25 cellular contexts compared by ENCODE assay signal in genomic region chr10:1607466-1607865, GRCh38.
DNase-seq lines count a peak whose midpoint lies in the region; FAIRE-seq and TF ChIP-seq lines count a peak whose summit lies in the region.
"Had no signal": no experiment of that assay in that cellular context is flagged by ENCODE, and none has a peak within 500 bp of the region (broad histone marks: within the 10 kb centered on the region; RNA-seq: fewer than 3 reads in every experiment).

No MANE protein-coding gene starts in this region.

- intact Hi-C loops in kidney (cut with DNase I): no loop called here
- intact Hi-C loops in left ventricle myocardium inferior (cut with micrococcal nuclease): no loop called here

- H3K9me3 ChIP-seq in kidney (ENCODE audit: control insufficient read depth in 1 of 2, low read length in 2 of 2) (no peaks in the 10 kb centered on the region), left ventricle myocardium inferior (replicated peaks) (no peaks in the 10 kb centered on the region)
- H3K9me3 ChIP-seq: BE2C; BLaER1 treated with 17β-estradiol and CSF1 and Interleukin-3, amounts not matched to agents 10 nM and 100 nM; HAP-1 had no signal

- H3K36me3 ChIP-seq in kidney (ENCODE audit: control insufficient read depth in 1 of 2, insufficient read depth in 2 of 2, low read length in 2 of 2) (no peaks in the 10 kb centered on the region), left ventricle myocardium inferior (no peaks in the 10 kb centered on the region)
- H3K36me3 ChIP-seq: BE2C; BLaER1 treated with 17β-estradiol and CSF1 and Interleukin-3, amounts not matched to agents 10 nM and 100 nM; HAP-1 had no signal

- peaks cover 88% of the 10 kb centered on the region for H3K27me3 ChIP-seq in left ventricle myocardium inferior (ENCODE audit: low read depth)

- no peak for FAIRE-seq in kidney (lab: Jason Lieb, UNC)
- FAIRE-seq: A204.1, D721Med, GM12878, GM19239 had no signal

- TF ChIP-seq CTCF in kidney (IDR thresholded peaks at IDR 0.05; ENCODE audit: borderline replicate concordance, extremely low read depth, insufficient read depth) (no peak), osteocyte (IDR thresholded peaks at IDR 0.05) (no peak), left ventricle myocardium inferior (IDR thresholded peaks at IDR 0.05; ENCODE audit: borderline replicate concordance) (no peak)

- H3K4me3 Mint-ChIP-seq in osteocyte (ENCODE audit: unreplicated experiment): no peak overlapping the region
- H3K4me3 Mint-ChIP-seq: CD4-positive, alpha-beta T cell; HFFc6 had no signal

- peaks cover 22% of the 10 kb centered on the region for H3K4me1 Mint-ChIP-seq in osteocyte (ENCODE audit: unreplicated experiment)
- H3K4me1 Mint-ChIP-seq: CD14-positive monocyte had no signal

- no peak overlapping the region for H3K27ac Mint-ChIP-seq in osteocyte (ENCODE audit: unreplicated experiment)
- H3K27ac Mint-ChIP-seq: CD4-positive, alpha-beta T cell; CD8-positive, alpha-beta memory T cell; HFFc6 had no signal

- H3K27me3 Mint-ChIP-seq in osteocyte (ENCODE audit: unreplicated experiment): peaks cover 8% of the 10 kb centered on the region

- H3K4me1 ChIP-seq in kidney (ENCODE audit: control insufficient read depth in 1 of 2, insufficient read depth in 1 of 2, low read depth in 1 of 2, low read length in 2 of 2) (no peaks in the 10 kb centered on the region), left ventricle myocardium inferior (peaks cover 8% of the 10 kb centered on the region)
- H3K4me1 ChIP-seq: BE2C, HAP-1 had no signal

- no peak overlapping the region for H3K9ac ChIP-seq in kidney (ENCODE audit: low read length in 2 of 2)
- H3K9ac ChIP-seq: BLaER1 treated with 17β-estradiol and CSF1 and Interleukin-3, amounts not matched to agents 10 nM and 100 nM; GM23248 had no signal

- H3K4me3 ChIP-seq in kidney (ENCODE audit: low read length in 2 of 2) (no peak overlapping the region), left ventricle myocardium inferior (no peak overlapping the region)
- H3K4me3 ChIP-seq: BLaER1 treated with 17β-estradiol and CSF1 and Interleukin-3, amounts not matched to agents 10 nM and 100 nM; GM12878; GM23248; HAP-1 had no signal

- no peaks in the 10 kb centered on the region for H3K9me3 Mint-ChIP-seq in osteocyte (ENCODE audit: unreplicated experiment)
- H3K9me3 Mint-ChIP-seq: CD4-positive, alpha-beta T cell; CD8-positive, alpha-beta memory T cell had no signal

- peak; percentile 17 for DNase-seq in activated CD8-positive, alpha-beta memory T cell treated with anti-CD3 and anti-CD28 coated beads for 24 hours
- no peak for DNase-seq in activated CD8-positive, alpha-beta memory T cell treated with anti-CD3 and anti-CD28 coated beads, Interleukin-2, amount 50 U/mL, for 4 hours
- peak; percentile 45 for DNase-seq in kidney
- DNase-seq in mesenteric fat pad (ENCODE audit: low spot score): peak; percentile 88
- peak; percentile 74 for DNase-seq in osteocyte (ENCODE audit: extremely low spot score, unreplicated experiment)
- DNase-seq in NOMO-1 treated with DMSO at 0.1 percent for 48 hours (lab: John Stamatoyannopoulos, UW; ENCODE audit: unreplicated experiment): no peak
- DNase-seq in left ventricle myocardium inferior: no peak
- DNase-seq in MV-4-11 (lab: John Stamatoyannopoulos, UW): no peak
- DNase-seq: BE2C; CD4-positive, alpha-beta T cell; CD8-positive, alpha-beta memory T cell; DMS 273 treated with DMSO at 0.1 percent for 48 hours; DMS79; EL; GDM1; GM23248; HFFc6 had no signal

- no peak overlapping the region for H3K27ac ChIP-seq in kidney (ENCODE audit: low read depth in 2 of 2, low read length in 2 of 2)
- H3K27ac ChIP-seq in left ventricle myocardium inferior (replicated peaks): no peak overlapping the region
- H3K27ac ChIP-seq: 22Rv1; BLaER1 treated with 17β-estradiol and CSF1 and Interleukin-3, amounts not matched to agents 10 nM and 100 nM; GM23248 had no signal

- H3K36me3 Mint-ChIP-seq in osteocyte (ENCODE audit: unreplicated experiment): no peaks in the 10 kb centered on the region
- H3K36me3 Mint-ChIP-seq: CD14-positive monocyte; CD8-positive, alpha-beta memory T cell had no signal

Comparison
In these comparisons a context has a peak if more than half of its experiments do, and no peak if none do; other contexts are left out.
1. DNase-seq: peak in activated CD8-positive, alpha-beta memory T cell treated with anti-CD3 and anti-CD28 coated beads for 24 hours (single experiment), kidney (single experiment), mesenteric fat pad (single experiment) and osteocyte (single experiment); none in activated CD8-positive, alpha-beta memory T cell treated with anti-CD3 and anti-CD28 coated beads, Interleukin-2, amount 50 U/mL, for 4 hours (single experiment), NOMO-1 treated with DMSO at 0.1 percent for 48 hours (single experiment), left ventricle myocardium inferior (single experiment) and MV-4-11 (single experiment).